ENCODE assay signal across 24 cellular contexts in genomic region chr5:140986117-140986521, GRCh38. TPM values are rescaled to one million over a fixed set of nuclear protein-coding genes. Genes with fewer than 3 reads are reported as not detected.
A peak's percentile ranks its signal among the peaks of the same experiment; 100 is the strongest.
DNase-seq lines count a peak whose midpoint lies in the region; ATAC-seq, FAIRE-seq and TF ChIP-seq lines count a peak whose summit lies in the region.
"Had no signal": no experiment of that assay in that cellular context is flagged by ENCODE, and none has a peak within 500 bp of the region (broad histone marks: within the 10 kb centered on the region; RNA-seq: fewer than 3 reads in every experiment).

No MANE protein-coding gene starts in this region.

- no peak overlapping the region for H2BK12ac ChIP-seq in H1 (ENCODE audit: low read depth, low read length)

- no peaks in the 10 kb centered on the region for H3K79me2 ChIP-seq in H1 (ENCODE audit: control insufficient read depth in 1 of 2, insufficient read depth in 2 of 2, low read length in 2 of 2)
- no peaks in the 10 kb centered on the region for H3K79me2 ChIP-seq in mesendoderm (ENCODE audit: control insufficient read depth, insufficient read depth, low read length)

- no peak overlapping the region for H3K56ac ChIP-seq in H1 (replicated peaks; ENCODE audit: insufficient read length, low read depth, low read length)
- H3K56ac ChIP-seq in mesendoderm (ENCODE audit: low read length): peak overlapping the region; percentile 62

- no peak overlapping the region for H4K8ac ChIP-seq in H1 (ENCODE audit: extremely low read depth, insufficient read depth, low read length)
- H4K8ac ChIP-seq in mesendoderm (ENCODE audit: low read depth, low read length): no peak overlapping the region

- H4K5ac ChIP-seq in H1 (ENCODE audit: insufficient read length, low read depth, low read length): no peak overlapping the region
- no peak overlapping the region for H4K5ac ChIP-seq in mesendoderm (ENCODE audit: low read length)

- H3K9ac ChIP-seq in H1 (replicated peaks in 1 of 4; ENCODE audit: extremely low read depth in 1 of 4, low read depth in 3 of 4, low read length in 3 of 4): peak overlapping the region in 3 of 4 experiments; percentile 1 to 37 (median 13); a peak in 2 of 7 replicates
- no peak overlapping the region for H3K9ac ChIP-seq in mesendoderm (ENCODE audit: low read length)
- H3K9ac ChIP-seq: BLaER1 treated with 17β-estradiol and CSF1 and Interleukin-3, amounts not matched to agents 10 nM and 100 nM had no signal

- H3K18ac ChIP-seq in H1 (ENCODE audit: extremely low read depth, low read length): no peak overlapping the region
- H3K18ac ChIP-seq in mesendoderm (ENCODE audit: low read length): peak overlapping the region; percentile 64

- no peak for TF ChIP-seq EP300 in H1 (IDR thresholded peaks at IDR 0.05; ENCODE audit: borderline replicate concordance in 1 of 2, low read depth in 2 of 2, low read length in 2 of 2)

- no peaks in the 10 kb centered on the region for H3K79me1 ChIP-seq in H1 (ENCODE audit: low read depth, low read length)
- H3K79me1 ChIP-seq in mesendoderm (ENCODE audit: low read length): no peaks in the 10 kb centered on the region

- H3K4me1 ChIP-seq in cardiac muscle cell (ENCODE audit: low read depth) (peaks cover 39% of the 10 kb centered on the region), H1 (replicated peaks in 1 of 4; ENCODE audit: control insufficient read depth in 3 of 4, insufficient read depth in 4 of 4, low read length in 3 of 4) (peaks cover 6 to 28% (median 13%) of the 10 kb centered on the region in 4 experiments; a peak in 6 of 7 replicates), mesendoderm (ENCODE audit: control insufficient read depth, low read depth, low read length) (peaks cover 4% of the 10 kb centered on the region), Peyer's patch (no peaks in the 10 kb centered on the region)
- H3K4me1 ChIP-seq: A549; BLaER1 treated with 17β-estradiol and CSF1 and Interleukin-3, amounts not matched to agents 10 nM and 100 nM; gastroesophageal sphincter; pancreas; SJCRH30 had no signal

- no peak for TF ChIP-seq RAD21 in H1 (IDR thresholded peaks at IDR 0.05 in 1 of 2, conservative IDR thresholded peaks at IDR 0.05 in 1 of 2; ENCODE audit: low read depth in 2 of 2, low read length in 2 of 2)

- H2BK120ac ChIP-seq in H1 (replicated peaks; ENCODE audit: low read depth, low read length) (peak overlapping the region; percentile 47), mesendoderm (ENCODE audit: low read depth, low read length) (no peak overlapping the region)

- no peak overlapping the region for H2BK20ac ChIP-seq in H1 (ENCODE audit: low read length)

- H2AFZ ChIP-seq in H1 (ENCODE audit: low read length): no peak overlapping the region

- 4% methylated on average over 3 of the region's 3 CpGs; no CpG with 5 or more reads in 1 of the 2 experiments for WGBS in H1 (ENCODE audit: extremely low coverage in 1 of 2, insufficient coverage in 1 of 2, insufficient read length in 1 of 2, insufficient replicate concordance in 2 of 2, low coverage in 1 of 2, low lambda C conversion rate in 2 of 2, missing lambda C conversion rate in 1 of 2), 2 experiments
- no CpG with 5 or more reads among the region's 3 CpGs for WGBS in mesendoderm (ENCODE audit: extremely low coverage, insufficient coverage, low lambda C conversion rate)

- TF ChIP-seq POLR2A in H1 (IDR thresholded peaks at IDR 0.05; ENCODE audit: control extremely low read depth in 1 of 2, low read depth in 2 of 2, low read length in 2 of 2): no peak; a peak in 1 of 3 replicates
- no peak for TF ChIP-seq POLR2A in Peyer's patch (IDR thresholded peaks at IDR 0.05)

- DNase-seq in cardiac muscle cell (ENCODE audit: low read depth in 1 of 2, low spot score in 1 of 2) (peak in 1 of 2 donors; percentile 31), Right ventricle myocardium superior (no peak), H1 (ENCODE audit: low read depth in 1 of 2, low spot score in 2 of 2) (no peak), mesendoderm (peak; percentile 94), Peyer's patch (no peak)
- no peak for DNase-seq in stimulated activated naive CD4-positive, alpha-beta T cell (lab: John Stamatoyannopoulos, UW)
- DNase-seq: activated CD4-positive, alpha-beta memory T cell treated with anti-CD3 and anti-CD28 coated beads for 36 hours; activated gamma-delta T cell; dermis blood vessel endothelial cell; HFFc6; NCI-H1436 treated with DMSO at 0.1 percent for 48 hours; NCI-H226; pancreas; SJCRH30; T-helper 2 cell had no signal

- no peaks in the 10 kb centered on the region for H3K23me2 ChIP-seq in H1 (ENCODE audit: low read depth, low read length)

- H2AK5ac ChIP-seq in H1 (ENCODE audit: low read depth, low read length): no peak overlapping the region; the same call in 1 of the 2 replicates
- no peak overlapping the region for H2AK5ac ChIP-seq in mesendoderm (ENCODE audit: low read length)

- no peak overlapping the region for H4K91ac ChIP-seq in H1 (replicated peaks; ENCODE audit: insufficient read length, low read length)

- H3K14ac ChIP-seq in H1 (ENCODE audit: insufficient read length): no peak overlapping the region

- H3K4me3 ChIP-seq in cardiac muscle cell: no peak overlapping the region
- H3K4me3 ChIP-seq in H1 (ENCODE audit: extremely low read depth in 1 of 4, insufficient read depth in 2 of 4, low read depth in 3 of 4, low read length in 4 of 4): peak overlapping the region in 1 of 4 experiments; percentile 23; a peak in 2 of 8 replicates
- no peak overlapping the region for H3K4me3 ChIP-seq in mesendoderm (ENCODE audit: low read length)
- no peak overlapping the region for H3K4me3 ChIP-seq in Peyer's patch
- H3K4me3 ChIP-seq: A549; BLaER1 treated with 17β-estradiol and CSF1 and Interleukin-3, amounts not matched to agents 10 nM and 100 nM; gastroesophageal sphincter; pancreas; SJCRH30 had no signal

- H3K27ac ChIP-seq in cardiac muscle cell (peak overlapping the region; percentile 22), H1 (ENCODE audit: low read depth, low read length) (peak overlapping the region; percentile 57; the same call in 1 of the 2 replicates), mesendoderm (ENCODE audit: low read depth, low read length) (peak overlapping the region; percentile 78), Peyer's patch (no peak overlapping the region)
- H3K27ac ChIP-seq: A549; BLaER1 treated with 17β-estradiol and CSF1 and Interleukin-3, amounts not matched to agents 10 nM and 100 nM; pancreas; SJCRH30; VCaP had no signal

- no peak for ATAC-seq in Right ventricle myocardium superior (ENCODE audit: poor library complexity)
- no peak for ATAC-seq in GM19035 (IDR thresholded peaks at IDR 0.05; ENCODE audit: unreplicated experiment)
- no peak for ATAC-seq in HG03025 (IDR thresholded peaks at IDR 0.05; ENCODE audit: low FRiP score, unreplicated experiment)
- ATAC-seq: A549, esophagus mucosa, gastroesophageal sphincter, pancreas, sciatic nerve had no signal

- H3K27me3 ChIP-seq in cardiac muscle cell (no peaks in the 10 kb centered on the region), H1 (replicated peaks in 1 of 4; ENCODE audit: control insufficient read depth in 3 of 4, extremely low read depth in 1 of 4, insufficient read depth in 3 of 4, low read length in 3 of 4) (no peaks in the 10 kb centered on the region), mesendoderm (ENCODE audit: insufficient read depth, low read length, poor library complexity) (no peaks in the 10 kb centered on the region), Peyer's patch (no peaks in the 10 kb centered on the region)
- H3K27me3 ChIP-seq: BLaER1 treated with 17β-estradiol and CSF1 and Interleukin-3, amounts not matched to agents 10 nM and 100 nM; gastroesophageal sphincter; pancreas; SJCRH30 had no signal

- H3K23ac ChIP-seq in H1 (ENCODE audit: insufficient read length): no peak overlapping the region
- no peak overlapping the region for H3K23ac ChIP-seq in mesendoderm (ENCODE audit: low read length)

- no peaks in the 10 kb centered on the region for H4K20me1 ChIP-seq in H1 (replicated peaks in 1 of 2; ENCODE audit: control insufficient read depth in 1 of 2, insufficient read depth in 2 of 2, low read length in 2 of 2)
- H4K20me1 ChIP-seq: BLaER1 treated with 17β-estradiol and CSF1 and Interleukin-3, amounts not matched to agents 10 nM and 100 nM had no signal

- H2BK5ac ChIP-seq in H1 (ENCODE audit: low read depth, low read length): peak overlapping the region; percentile 63
- H2BK5ac ChIP-seq in mesendoderm (ENCODE audit: low read length): no peak overlapping the region

- FAIRE-seq in H1 (lab: Jason Lieb, UNC): peak; percentile 95
- FAIRE-seq: A549, pancreas had no signal

- H3K9me3 ChIP-seq in cardiac muscle cell (ENCODE audit: low read depth) (no peaks in the 10 kb centered on the region), H1 (ENCODE audit: insufficient read depth in 2 of 2, low read depth in 1 of 2, low read length in 1 of 2) (no peaks in the 10 kb centered on the region), Peyer's patch (no peaks in the 10 kb centered on the region)
- H3K9me3 ChIP-seq: A549, gastroesophageal sphincter, pancreas, SJCRH30 had no signal

- CTCF ChIA-PET in H1 (lab: Charles Lee; ENCODE audit: partially characterized antibody): interaction anchor here (0.7 to 9.0 kb wide), 10 partner anchors 10 to 117 kb away, joined by 3 to 50 read pairs (median 7); partner anchors contain the start of genes PCDHA11, PCDHAC1 and PCDHAC2

- peak overlapping the region; percentile 41 to 50 for H3K4me2 ChIP-seq in H1 (ENCODE audit: insufficient read depth in 1 of 2, low read depth in 2 of 2, low read length in 2 of 2)
- H3K4me2 ChIP-seq in mesendoderm (ENCODE audit: low read length): no peak overlapping the region
- H3K4me2 ChIP-seq: A549; BLaER1 treated with 17β-estradiol and CSF1 and Interleukin-3, amounts not matched to agents 10 nM and 100 nM had no signal

- H3K4ac ChIP-seq in H1 (replicated peaks; ENCODE audit: insufficient read length, low read depth, low read length) (no peak overlapping the region), mesendoderm (ENCODE audit: low read depth, low read length) (no peak overlapping the region)

- no peak overlapping the region for H2BK15ac ChIP-seq in H1 (ENCODE audit: low read length)
- no peak overlapping the region for H2BK15ac ChIP-seq in mesendoderm (replicated peaks; ENCODE audit: low read depth)

- no peak for TF ChIP-seq CTCF in cardiac muscle cell (IDR thresholded peaks at IDR 0.05; ENCODE audit: low read depth, low read length)
- TF ChIP-seq CTCF in H1 (IDR thresholded peaks at IDR 0.05; ENCODE audit: control extremely low read depth in 1 of 3, insufficient read depth in 1 of 3, low read depth in 1 of 3, low read length in 3 of 3): no peak
- TF ChIP-seq CTCF in Peyer's patch (IDR thresholded peaks at IDR 0.05): no peak

- POLR2A ChIA-PET in H1 (lab: Charles Lee; ENCODE audit: partially characterized antibody): interaction anchor here (1.0 to 8.5 kb wide), 12 partner anchors 10 to 117 kb away, joined by 3 to 155 read pairs (median 6); partner anchors contain the start of gene PCDHAC2

- H3K36me3 ChIP-seq in cardiac muscle cell: peaks cover 3% of the 10 kb centered on the region
- no peaks in the 10 kb centered on the region for H3K36me3 ChIP-seq in H1 (ENCODE audit: control insufficient read depth in 2 of 4, insufficient read depth in 4 of 4, low read length in 3 of 4)
- H3K36me3 ChIP-seq in mesendoderm (ENCODE audit: control insufficient read depth, insufficient read depth, low read length): no peaks in the 10 kb centered on the region
- no peaks in the 10 kb centered on the region for H3K36me3 ChIP-seq in Peyer's patch
- H3K36me3 ChIP-seq: BLaER1 treated with 17β-estradiol and CSF1 and Interleukin-3, amounts not matched to agents 10 nM and 100 nM; pancreas; SJCRH30 had no signal

- intact Hi-C loops in Right ventricle myocardium superior (cut with DNase I): no loop called here

RNA-seq across cellular contexts. Expression of gene PCDHAC2, which starts 19.8 kb away (rescaled TPM):
- total RNA-seq in cardiac muscle cell (42.2 and 47.8 TPM in 2 replicates), Right ventricle myocardium superior (0.48 TPM), Peyer's patch (1 to 10 TPM in 1 of 4 donors, under 1 TPM in 3; 0.18 to 1.7 (median 0.43) TPM)
- polyA plus RNA-seq in cardiac muscle cell (18.5 and 18.9 TPM in 2 replicates), H1 (2011; rRNA removed) (4.6 and 5.0 TPM in 2 replicates)
- 3.7 and 4.9 TPM in 2 replicates for total RNA-seq in H1 (2021; fragmentation: NEBNext Ultra II Directional; extraction: Animal tissue kit (Norgen Biotek cat#: 25700))
- polyA plus RNA-seq in H1 (2011; cell fraction: cytosol; rRNA removed): 3.9 TPM
- 6.7 TPM for polyA plus RNA-seq in H1 (2011; cell fraction: nucleus; rRNA removed)
- polyA plus RNA-seq in H1 (2012, experiment 1 of 2): 1.9 to 4.4 TPM (median 3.2 TPM) in 4 replicates
- polyA plus RNA-seq in H1 (2012, experiment 2 of 2): 0.70 TPM
- polyA plus RNA-seq in H1 (2013, experiment 1 of 2): 20.4 TPM
- 23.0 TPM for polyA plus RNA-seq in H1 (2013, experiment 2 of 2)
- polyA minus RNA-seq in H1 (2011; rRNA and poly(A)+ RNA removed): 16.8 and 20.7 TPM in 2 replicates
- polyA minus RNA-seq in H1 (2011; cell fraction: cytosol; rRNA and poly(A)+ RNA removed): 8.4 TPM
- 26.9 TPM for polyA minus RNA-seq in H1 (2011; cell fraction: nucleus; rRNA and poly(A)+ RNA removed)
- 3.8 TPM for polyA plus RNA-seq in mesendoderm (2013, experiment 1 of 2)
- polyA plus RNA-seq in mesendoderm (2013, experiment 2 of 2): 5.2 TPM
- total RNA-seq: activated CD4-positive, alpha-beta memory T cell treated with anti-CD3 and anti-CD28 coated beads for 36 hours; HFFc6; SJCRH30 had no signal
- polyA plus RNA-seq: IgD-negative memory B cell had no signal

Comparison
In these comparisons a context has a peak if more than half of its experiments do, and no peak if none do; other contexts are left out.
1. H3K27ac ChIP-seq: peak in cardiac muscle cell (single experiment), H1 (single experiment) and mesendoderm (single experiment); none in Peyer's patch (0 of 4).